ENCODE assay signal across 8 cellular contexts in genomic region chr2:125516496-125517109, GRCh38.
A peak's percentile ranks its signal among the peaks of the same experiment; 100 is the strongest.
DNase-seq lines count a peak whose midpoint lies in the region; ATAC-seq, FAIRE-seq and TF ChIP-seq lines count a peak whose summit lies in the region.

No MANE protein-coding gene starts in this region.

- TF ChIP-seq CTCF in D721Med (IDR thresholded peaks at IDR 0.05; ENCODE audit: insufficient read depth, missing control alignments), result peak; percentile 47
- peak; percentile 69 for TF ChIP-seq CTCF in OCI-LY1 (IDR thresholded peaks at IDR 0.05; ENCODE audit: low read length)
- peak; percentile 84 for TF ChIP-seq CTCF in glutamatergic neuron (IDR thresholded peaks at IDR 0.05; ENCODE audit: partially characterized antibody, unreplicated experiment)

- H3K79me2 ChIP-seq in OCI-LY1 (ENCODE audit: insufficient read depth, low read length), result no peaks in the 10 kb centered on the region

- H3K27me3 ChIP-seq in OCI-LY1 (ENCODE audit: insufficient read depth, low read length), result no peaks in the 10 kb centered on the region

- no peak overlapping the region for H2AFZ ChIP-seq in OCI-LY1 (ENCODE audit: low read length)

- no peak overlapping the region for H3K27ac ChIP-seq in OCI-LY1 (ENCODE audit: low read depth, low read length, poor library complexity, severe bottlenecking)

- no peak overlapping the region for H3K4me3 ChIP-seq in OCI-LY1 (ENCODE audit: low read depth, low read length, poor library complexity, severe bottlenecking)

- peaks cover 2% of the 10 kb centered on the region for H3K27me3 Mint-ChIP-seq in glutamatergic neuron (ENCODE audit: unreplicated experiment)

- no peaks in the 10 kb centered on the region for H3F3A ChIP-seq in OCI-LY1 (ENCODE audit: insufficient read depth, low read length)

- no peak for DNase-seq in D721Med (ENCODE audit: insufficient read length, low spot score)
- DNase-seq in glutamatergic neuron, result no peak
- no peak for DNase-seq in activated naive CD4-positive, alpha-beta T cell (lab: John Stamatoyannopoulos, UW)
- DNase-seq in cerebellar cortex (ENCODE audit: low spot score), result no peak
- DNase-seq in NCI-H526 treated with DMSO at 0.1 percent for 48 hours (lab: John Stamatoyannopoulos, UW), result no peak

- H3K27ac Mint-ChIP-seq in glutamatergic neuron (ENCODE audit: unreplicated experiment), result no peak overlapping the region

- no peaks in the 10 kb centered on the region for H3K4me1 ChIP-seq in OCI-LY1 (ENCODE audit: insufficient read depth, low read length, severe bottlenecking)

- no peaks in the 10 kb centered on the region for H3K9me2 ChIP-seq in OCI-LY1 (ENCODE audit: low read depth, low read length)

- no peak overlapping the region for H3K9ac ChIP-seq in OCI-LY1 (ENCODE audit: low read length)

- no peaks in the 10 kb centered on the region for H3K4me1 Mint-ChIP-seq in glutamatergic neuron (ENCODE audit: low read depth, unreplicated experiment)

- peaks cover 4% of the 10 kb centered on the region for H3K36me3 Mint-ChIP-seq in glutamatergic neuron (ENCODE audit: unreplicated experiment)

- H4K20me1 ChIP-seq in OCI-LY1 (ENCODE audit: insufficient read depth, low read length), result no peaks in the 10 kb centered on the region

- no peak for FAIRE-seq in D721Med (lab: Jason Lieb, UNC)

- no peak overlapping the region for H3K4me3 Mint-ChIP-seq in glutamatergic neuron (ENCODE audit: unreplicated experiment)

- no peaks in the 10 kb centered on the region for H3K9me3 ChIP-seq in OCI-LY1 (ENCODE audit: low read length)

- ATAC-seq in GM21786 (IDR thresholded peaks at IDR 0.05; ENCODE audit: unreplicated experiment), result peak; percentile 74
- no peak for ATAC-seq in GM21528 (IDR thresholded peaks at IDR 0.05; ENCODE audit: low FRiP score, unreplicated experiment)

- H3K4me2 ChIP-seq in OCI-LY1 (ENCODE audit: low read length), result no peak overlapping the region

- no peaks in the 10 kb centered on the region for H3K36me3 ChIP-seq in OCI-LY1 (ENCODE audit: insufficient read depth, low read length)

- peaks cover 2% of the 10 kb centered on the region for H3K9me3 Mint-ChIP-seq in glutamatergic neuron (ENCODE audit: unreplicated experiment)
